Comparison of ENCODE assay signal across 7 cellular contexts in the genomic region with DNA sequence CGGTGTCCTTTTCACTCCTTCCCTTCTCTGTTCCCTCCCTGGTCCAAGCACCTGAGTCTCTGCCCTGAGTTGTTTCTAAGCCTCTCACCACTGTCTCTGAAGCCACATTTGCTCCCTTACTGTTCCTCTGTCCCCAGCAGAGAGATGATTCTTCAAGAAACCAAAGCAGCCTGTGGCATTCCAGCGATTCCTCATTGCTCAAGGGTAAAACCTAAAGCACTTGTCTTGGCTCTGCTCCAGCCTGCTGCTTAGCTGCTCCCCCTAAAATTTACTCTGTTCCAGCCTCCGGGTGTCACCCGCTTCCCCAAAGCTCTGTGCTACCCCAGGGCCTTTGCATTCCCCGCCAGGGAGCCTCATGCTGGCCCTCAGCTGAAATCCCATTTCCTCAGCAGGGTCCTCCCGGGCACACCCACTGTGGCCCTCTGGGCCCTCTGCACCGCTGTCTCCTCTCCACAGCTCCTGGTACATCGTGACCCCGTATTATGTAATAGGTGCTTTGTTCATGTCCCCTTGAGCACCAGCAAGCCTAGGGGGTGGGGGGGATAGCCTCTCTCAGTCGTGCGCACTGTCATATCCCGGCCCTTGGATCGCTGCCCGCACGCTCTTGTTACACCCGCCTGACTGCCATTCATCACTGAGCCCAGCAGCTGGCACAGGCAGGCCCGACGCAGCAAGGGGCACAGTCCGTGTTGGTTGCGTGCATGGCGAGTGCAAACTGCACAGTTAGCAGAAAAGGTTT. TPM values are rescaled to one million over a fixed set of nuclear protein-coding genes. Genes with fewer than 3 reads are reported as not detected.
DNase-seq lines count a peak whose midpoint lies in the region.
"Had no signal": no experiment of that assay in that cellular context is flagged by ENCODE, and none has a peak within 500 bp of the region (broad histone marks: within the 10 kb centered on the region; RNA-seq: fewer than 3 reads in every experiment).

No MANE protein-coding gene starts in this region.

- H3K27me3 Mint-ChIP-seq in activated CD4-positive, alpha-beta T cell treated with anti-CD3 and anti-CD28 coated beads, Interleukin-2, amount 10 ng/mL, durations not matched to agents 7 days and 5 days, result no peaks in the 10 kb centered on the region

- peaks cover 23% of the 10 kb centered on the region for H3K4me1 Mint-ChIP-seq in activated CD4-positive, alpha-beta T cell treated with anti-CD3 and anti-CD28 coated beads, Interleukin-2, amount 10 ng/mL, durations not matched to agents 7 days and 5 days

- H3K4me3 Mint-ChIP-seq in activated CD4-positive, alpha-beta T cell treated with anti-CD3 and anti-CD28 coated beads, Interleukin-2, amount 10 ng/mL, durations not matched to agents 7 days and 5 days, result no peak overlapping the region

- peaks cover 17% of the 10 kb centered on the region for H3K36me3 Mint-ChIP-seq in activated CD4-positive, alpha-beta T cell treated with anti-CD3 and anti-CD28 coated beads, Interleukin-2, amount 10 ng/mL, durations not matched to agents 7 days and 5 days (ENCODE audit: low read depth)

- CTCF ChIA-PET in activated CD4-positive, alpha-beta T cell treated with anti-CD3 and anti-CD28 coated beads, Interleukin-2, amount 10 ng/mL, durations not matched to agents 7 days and 5 days (lab: Charles Lee), result interaction anchor here (0.6 to 1.6 kb wide), 4 partner anchors 11 to 48 kb away, joined by 3 to 5 read pairs (median 3); no protein-coding TSS in a partner anchor

- H3K27ac Mint-ChIP-seq in activated CD4-positive, alpha-beta T cell treated with anti-CD3 and anti-CD28 coated beads, Interleukin-2, amount 10 ng/mL, durations not matched to agents 7 days and 5 days, result no peak overlapping the region

- POLR2A ChIA-PET in activated CD4-positive, alpha-beta T cell treated with anti-CD3 and anti-CD28 coated beads, Interleukin-2, amount 10 ng/mL, durations not matched to agents 7 days and 5 days (lab: Charles Lee), result no interaction called here

- H3K9me3 Mint-ChIP-seq in activated CD4-positive, alpha-beta T cell treated with anti-CD3 and anti-CD28 coated beads, Interleukin-2, amount 10 ng/mL, durations not matched to agents 7 days and 5 days, result no peaks in the 10 kb centered on the region

- DNase-seq in C1 segment of cervical spinal cord (lab: John Stamatoyannopoulos, UW), result peak in 13 of 14 donors; percentile 34 to 93 (median 88)
- DNase-seq in NCI-H510A (lab: John Stamatoyannopoulos, UW), result peak; percentile 77
- DNase-seq in iris pigment epithelial cell (ENCODE audit: low read depth), result peak; percentile 47
- no peak for DNase-seq in activated CD4-positive, alpha-beta T cell treated with anti-CD3 and anti-CD28 coated beads, Interleukin-2, amount 10 ng/mL, durations not matched to agents 7 days and 5 days
- no peak for DNase-seq in OCI-M2 (lab: John Stamatoyannopoulos, UW; ENCODE audit: unreplicated experiment)
- no peak for DNase-seq in T-helper 2 cell

RNA-seq across cellular contexts. Expression of a gene that starts 15.8 kb away (rescaled TPM):
- total RNA-seq in activated CD4-positive, alpha-beta T cell treated with anti-CD3 and anti-CD28 coated beads, Interleukin-2, amount 10 ng/mL, durations not matched to agents 7 days and 5 days, result 100 to 1,000 TPM; 169 to 190 TPM

RNA-seq across cellular contexts. Expression of a gene that starts 26.7 kb away (rescaled TPM):
- total RNA-seq in activated CD4-positive, alpha-beta T cell treated with anti-CD3 and anti-CD28 coated beads, Interleukin-2, amount 10 ng/mL, durations not matched to agents 7 days and 5 days, result 100 to 1,000 TPM; 121 to 123 TPM

RNA-seq across cellular contexts. Expression of a gene that starts 26.9 kb away (rescaled TPM):
- total RNA-seq in activated CD4-positive, alpha-beta T cell treated with anti-CD3 and anti-CD28 coated beads, Interleukin-2, amount 10 ng/mL, durations not matched to agents 7 days and 5 days, result 100 to 1,000 TPM in 1 of 2 experiments, 10 to 100 TPM in 1; 89.7 to 100 TPM

RNA-seq across cellular contexts. Expression of a gene that starts 37.7 kb away (rescaled TPM):
- total RNA-seq in activated CD4-positive, alpha-beta T cell treated with anti-CD3 and anti-CD28 coated beads, Interleukin-2, amount 10 ng/mL, durations not matched to agents 7 days and 5 days, result not detected
- total RNA-seq: glomerular endothelial cell had no signal

RNA-seq across cellular contexts. Expression of a gene that starts 49.2 kb away (rescaled TPM):
- total RNA-seq in activated CD4-positive, alpha-beta T cell treated with anti-CD3 and anti-CD28 coated beads, Interleukin-2, amount 10 ng/mL, durations not matched to agents 7 days and 5 days, result 10 to 100 TPM; 36.5 to 47.2 TPM

Comparison
In these comparisons a context has a peak if more than half of its experiments do, and no peak if none do; other contexts are left out.
1. DNase-seq: peak in C1 segment of cervical spinal cord (13 of 14), NCI-H510A (single experiment) and iris pigment epithelial cell (single experiment); none in activated CD4-positive, alpha-beta T cell treated with anti-CD3 and anti-CD28 coated beads, Interleukin-2, amount 10 ng/mL, durations not matched to agents 7 days and 5 days (single experiment), OCI-M2 (single experiment) and T-helper 2 cell (0 of 5).